1 cellular context compared by ENCODE assay signal in the genomic region with DNA sequence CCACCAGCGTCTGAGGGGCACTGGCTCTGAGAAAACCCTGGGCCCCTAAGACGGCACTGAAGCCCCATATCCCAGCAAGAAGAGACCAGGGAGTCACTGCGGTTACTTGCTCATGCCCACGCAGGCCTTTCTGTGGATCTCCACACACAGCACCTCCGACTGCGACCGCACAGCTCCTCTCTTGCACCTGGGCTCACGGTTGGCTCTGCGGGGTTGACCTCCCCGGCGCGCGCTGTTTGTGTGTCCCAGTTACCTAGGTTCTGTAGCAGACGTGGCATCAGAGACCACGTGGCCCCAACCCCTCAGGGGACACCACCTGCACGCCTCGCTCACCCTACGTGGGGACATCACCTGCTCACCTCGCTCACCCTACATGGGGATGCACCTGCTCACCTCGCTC.
TF ChIP-seq lines count a peak whose summit lies in the region.

No MANE protein-coding gene starts in this region.

TF ChIP-seq in WTC11, 78 proteins besides CTCF, POLR2A, EP300 and RAD21 (continued from another document):
- TF ChIP-seq, protein P1, sequence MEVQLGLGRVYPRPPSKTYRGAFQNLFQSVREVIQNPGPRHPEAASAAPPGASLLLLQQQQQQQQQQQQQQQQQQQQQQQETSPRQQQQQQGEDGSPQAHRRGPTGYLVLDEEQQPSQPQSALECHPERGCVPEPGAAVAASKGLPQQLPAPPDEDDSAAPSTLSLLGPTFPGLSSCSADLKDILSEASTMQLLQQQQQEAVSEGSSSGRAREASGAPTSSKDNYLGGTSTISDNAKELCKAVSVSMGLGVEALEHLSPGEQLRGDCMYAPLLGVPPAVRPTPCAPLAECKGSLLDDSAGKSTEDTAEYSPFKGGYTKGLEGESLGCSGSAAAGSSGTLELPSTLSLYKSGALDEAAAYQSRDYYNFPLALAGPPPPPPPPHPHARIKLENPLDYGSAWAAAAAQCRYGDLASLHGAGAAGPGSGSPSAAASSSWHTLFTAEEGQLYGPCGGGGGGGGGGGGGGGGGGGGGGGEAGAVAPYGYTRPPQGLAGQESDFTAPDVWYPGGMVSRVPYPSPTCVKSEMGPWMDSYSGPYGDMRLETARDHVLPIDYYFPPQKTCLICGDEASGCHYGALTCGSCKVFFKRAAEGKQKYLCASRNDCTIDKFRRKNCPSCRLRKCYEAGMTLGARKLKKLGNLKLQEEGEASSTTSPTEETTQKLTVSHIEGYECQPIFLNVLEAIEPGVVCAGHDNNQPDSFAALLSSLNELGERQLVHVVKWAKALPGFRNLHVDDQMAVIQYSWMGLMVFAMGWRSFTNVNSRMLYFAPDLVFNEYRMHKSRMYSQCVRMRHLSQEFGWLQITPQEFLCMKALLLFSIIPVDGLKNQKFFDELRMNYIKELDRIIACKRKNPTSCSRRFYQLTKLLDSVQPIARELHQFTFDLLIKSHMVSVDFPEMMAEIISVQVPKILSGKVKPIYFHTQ (CRISPR knock-in tag; IDR thresholded peaks at IDR 0.05) = no peak
- no peak for TF ChIP-seq KAT7 (CRISPR knock-in tag; IDR thresholded peaks at IDR 0.05; ENCODE audit: borderline replicate concordance)
- no peak for TF ChIP-seq ZNF317 (CRISPR knock-in tag; IDR thresholded peaks at IDR 0.05; ENCODE audit: borderline replicate concordance, low read depth)
- no peak for TF ChIP-seq ZNF671 (CRISPR knock-in tag; IDR thresholded peaks at IDR 0.05)
- no peak for TF ChIP-seq NR3C1 (CRISPR knock-in tag; conservative IDR thresholded peaks at IDR 0.05; ENCODE audit: low read depth)
- no peak for TF ChIP-seq FOXK1 (CRISPR knock-in tag; IDR thresholded peaks at IDR 0.05)
- no peak for TF ChIP-seq NR1H2 (CRISPR knock-in tag; IDR thresholded peaks at IDR 0.05)
- TF ChIP-seq CREM (CRISPR knock-in tag; IDR thresholded peaks at IDR 0.05) = no peak
- TF ChIP-seq ESRRA (CRISPR knock-in tag; IDR thresholded peaks at IDR 0.05; ENCODE audit: borderline replicate concordance) = no peak
- TF ChIP-seq PRRX2 (CRISPR knock-in tag; IDR thresholded peaks at IDR 0.05) = no peak
- TF ChIP-seq, protein P2, sequence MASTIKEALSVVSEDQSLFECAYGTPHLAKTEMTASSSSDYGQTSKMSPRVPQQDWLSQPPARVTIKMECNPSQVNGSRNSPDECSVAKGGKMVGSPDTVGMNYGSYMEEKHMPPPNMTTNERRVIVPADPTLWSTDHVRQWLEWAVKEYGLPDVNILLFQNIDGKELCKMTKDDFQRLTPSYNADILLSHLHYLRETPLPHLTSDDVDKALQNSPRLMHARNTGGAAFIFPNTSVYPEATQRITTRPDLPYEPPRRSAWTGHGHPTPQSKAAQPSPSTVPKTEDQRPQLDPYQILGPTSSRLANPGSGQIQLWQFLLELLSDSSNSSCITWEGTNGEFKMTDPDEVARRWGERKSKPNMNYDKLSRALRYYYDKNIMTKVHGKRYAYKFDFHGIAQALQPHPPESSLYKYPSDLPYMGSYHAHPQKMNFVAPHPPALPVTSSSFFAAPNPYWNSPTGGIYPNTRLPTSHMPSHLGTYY (CRISPR knock-in tag; IDR thresholded peaks at IDR 0.05) = no peak
- no peak for TF ChIP-seq OVOL2 (CRISPR knock-in tag; IDR thresholded peaks at IDR 0.05; ENCODE audit: borderline replicate concordance)
- TF ChIP-seq, protein P3, sequence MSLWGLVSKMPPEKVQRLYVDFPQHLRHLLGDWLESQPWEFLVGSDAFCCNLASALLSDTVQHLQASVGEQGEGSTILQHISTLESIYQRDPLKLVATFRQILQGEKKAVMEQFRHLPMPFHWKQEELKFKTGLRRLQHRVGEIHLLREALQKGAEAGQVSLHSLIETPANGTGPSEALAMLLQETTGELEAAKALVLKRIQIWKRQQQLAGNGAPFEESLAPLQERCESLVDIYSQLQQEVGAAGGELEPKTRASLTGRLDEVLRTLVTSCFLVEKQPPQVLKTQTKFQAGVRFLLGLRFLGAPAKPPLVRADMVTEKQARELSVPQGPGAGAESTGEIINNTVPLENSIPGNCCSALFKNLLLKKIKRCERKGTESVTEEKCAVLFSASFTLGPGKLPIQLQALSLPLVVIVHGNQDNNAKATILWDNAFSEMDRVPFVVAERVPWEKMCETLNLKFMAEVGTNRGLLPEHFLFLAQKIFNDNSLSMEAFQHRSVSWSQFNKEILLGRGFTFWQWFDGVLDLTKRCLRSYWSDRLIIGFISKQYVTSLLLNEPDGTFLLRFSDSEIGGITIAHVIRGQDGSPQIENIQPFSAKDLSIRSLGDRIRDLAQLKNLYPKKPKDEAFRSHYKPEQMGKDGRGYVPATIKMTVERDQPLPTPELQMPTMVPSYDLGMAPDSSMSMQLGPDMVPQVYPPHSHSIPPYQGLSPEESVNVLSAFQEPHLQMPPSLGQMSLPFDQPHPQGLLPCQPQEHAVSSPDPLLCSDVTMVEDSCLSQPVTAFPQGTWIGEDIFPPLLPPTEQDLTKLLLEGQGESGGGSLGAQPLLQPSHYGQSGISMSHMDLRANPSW (CRISPR knock-in tag; conservative IDR thresholded peaks at IDR 0.05; ENCODE audit: low read depth) = no peak
TF ChIP-seq in WTC11: peak in this region for 0.
